ENCODE assay signal across 1 cellular context in genomic region chr2:177147093-177147694, GRCh38.
TF ChIP-seq lines count a peak whose summit lies in the region.

No MANE protein-coding gene starts in this region.

TF ChIP-seq in GM23338, 12 proteins besides CTCF, POLR2A, EP300 and RAD21 (continued from another document):
- TF ChIP-seq REST (IDR thresholded peaks at IDR 0.05; ENCODE audit: unreplicated experiment) (no peak), POLR2AphosphoS5 (IDR thresholded peaks at IDR 0.05; ENCODE audit: low read depth) (no peak), JUNB (IDR thresholded peaks at IDR 0.05; ENCODE audit: unreplicated experiment) (no peak), CREB1 (CRISPR knock-in tag; IDR thresholded peaks at IDR 0.05; ENCODE audit: low read depth) (no peak), NANOG (IDR thresholded peaks at IDR 0.05; ENCODE audit: borderline replicate concordance) (no peak), EZH2 (IDR thresholded peaks at IDR 0.05; ENCODE audit: low read depth, unreplicated experiment) (no peak), ZNF331 (CRISPR knock-in tag; IDR thresholded peaks at IDR 0.05; ENCODE audit: low read depth) (no peak), STAT1 (IDR thresholded peaks at IDR 0.05; ENCODE audit: unreplicated experiment) (no peak), ZNF114 (CRISPR knock-in tag; IDR thresholded peaks at IDR 0.05) (no peak), EZH2phosphoT487 (IDR thresholded peaks at IDR 0.05; ENCODE audit: unreplicated experiment) (no peak)
- TF ChIP-seq, protein P1, sequence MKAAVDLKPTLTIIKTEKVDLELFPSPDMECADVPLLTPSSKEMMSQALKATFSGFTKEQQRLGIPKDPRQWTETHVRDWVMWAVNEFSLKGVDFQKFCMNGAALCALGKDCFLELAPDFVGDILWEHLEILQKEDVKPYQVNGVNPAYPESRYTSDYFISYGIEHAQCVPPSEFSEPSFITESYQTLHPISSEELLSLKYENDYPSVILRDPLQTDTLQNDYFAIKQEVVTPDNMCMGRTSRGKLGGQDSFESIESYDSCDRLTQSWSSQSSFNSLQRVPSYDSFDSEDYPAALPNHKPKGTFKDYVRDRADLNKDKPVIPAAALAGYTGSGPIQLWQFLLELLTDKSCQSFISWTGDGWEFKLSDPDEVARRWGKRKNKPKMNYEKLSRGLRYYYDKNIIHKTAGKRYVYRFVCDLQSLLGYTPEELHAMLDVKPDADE (IDR thresholded peaks at IDR 0.05), result no peak
